ENCODE assay signal across 9 cellular contexts in the genomic region with DNA sequence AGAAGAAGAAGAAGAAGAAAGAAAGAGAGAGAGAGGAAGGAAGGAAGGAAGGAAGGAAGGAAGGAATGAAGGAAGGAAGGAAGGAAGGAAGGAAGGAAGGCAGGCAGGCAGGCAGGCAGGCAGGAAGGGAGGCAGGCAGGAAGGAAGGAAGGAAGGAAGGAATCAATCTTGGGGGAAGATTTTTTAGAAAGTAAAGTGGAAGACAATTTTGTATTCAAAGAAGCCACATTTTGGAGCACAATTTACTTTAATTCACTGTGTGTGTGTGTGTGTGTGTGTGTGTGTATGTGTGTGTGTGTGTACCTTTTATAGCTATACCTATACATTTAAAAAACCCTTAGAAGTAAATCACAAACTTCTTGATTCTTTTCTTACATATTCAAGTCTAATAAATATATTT. TPM values are rescaled to one million over a fixed set of nuclear protein-coding genes. Genes with fewer than 3 reads are reported as not detected.
"Had no signal": no experiment of that assay in that cellular context is flagged by ENCODE, and none has a peak within 500 bp of the region (broad histone marks: within the 10 kb centered on the region; RNA-seq: fewer than 3 reads in every experiment).

No MANE protein-coding gene starts in this region.

RNA-seq across cellular contexts. Expression of gene COL21A1, which starts 13.2 kb away (rescaled TPM):
- total RNA-seq: activated naive CD4-positive, alpha-beta T cell treated with anti-CD3 and anti-CD28 coated beads for 36 hours; activated naive CD4-positive, alpha-beta T cell treated with anti-CD3 and anti-CD28 coated beads, Interleukin-2, amount 50 U/mL, for 72 hours; activated naive CD8-positive, alpha-beta T cell treated with anti-CD3 and anti-CD28 coated beads for 36 hours; activated naive CD8-positive, alpha-beta T cell treated with anti-CD3 and anti-CD28 coated beads, Interleukin-2, amount 10 ng/mL, durations not matched to agents 7 days and 5 days; activated T-cell treated with anti-CD3 and anti-CD28 coated beads, Interleukin-2, amount 50 U/mL, for 4 hours; activated T-cell treated with anti-CD3 and anti-CD28 coated beads, Interleukin-2, amount 50 U/mL, for 72 hours; activated T-helper 1 cell treated with anti-CD3 and anti-CD28 coated beads, Interleukin-12 subunit alpha, Interleukin-12 subunit beta, Interleukin-2, Interleukin-4 antibody, amounts not matched to agents 30 ng/mL and 10 ng/mL and 1 ng/mL, durations not matched to agents 14 hours and 24 hours and 36 hours; activated T-helper 17 cell treated with anti-CD3 and anti-CD28 coated beads, Interleukin-2, amount 50 U/mL, for 72 hours; activated T-helper 2 cell treated with anti-CD3 and anti-CD28 coated beads, Interferon-gamma antibody, Interleukin-2, Interleukin-4, amounts not matched to agents 10 μg/mL and 5 μg/mL and 100 μg/mL, durations not matched to agents 14 hours and 24 hours and 36 hours had no signal
